1 cellular context compared by ENCODE assay signal in genomic region chr17:1003633-1003971, GRCh38.
TF ChIP-seq lines count a peak whose summit lies in the region.

No MANE protein-coding gene starts in this region.

TF ChIP-seq in GM12878, 131 proteins besides CTCF, POLR2A, EP300 and RAD21:
- TF ChIP-seq EZH2 (IDR thresholded peaks at IDR 0.05; ENCODE audit: borderline replicate concordance, control insufficient read depth, low read depth, low read length) (no peak), CHD1 (IDR thresholded peaks at IDR 0.05; ENCODE audit: low read depth, low read length) (no peak), MEF2B (IDR thresholded peaks at IDR 0.05; ENCODE audit: partially characterized antibody, poor library complexity, severe bottlenecking) (no peak), JUNB (IDR thresholded peaks at IDR 0.05) (no peak), HDAC2 (IDR thresholded peaks at IDR 0.05) (no peak), FOXM1 (IDR thresholded peaks at IDR 0.05; ENCODE audit: low read depth, low read length) (no peak), NR2F1 (conservative IDR thresholded peaks at IDR 0.05) (no peak), RELB (IDR thresholded peaks at IDR 0.05; ENCODE audit: low read depth) (no peak), SREBF2 (IDR thresholded peaks at IDR 0.05; ENCODE audit: low read length) (no peak), RAD51 (IDR thresholded peaks at IDR 0.05) (no peak), IKZF2 (IDR thresholded peaks at IDR 0.05) (no peak), JUND (IDR thresholded peaks at IDR 0.05; ENCODE audit: low read depth, low read length) (no peak), POLR2AphosphoS5 (IDR thresholded peaks at IDR 0.05; ENCODE audit: low read length) (no peak)
